In the genomic region with DNA sequence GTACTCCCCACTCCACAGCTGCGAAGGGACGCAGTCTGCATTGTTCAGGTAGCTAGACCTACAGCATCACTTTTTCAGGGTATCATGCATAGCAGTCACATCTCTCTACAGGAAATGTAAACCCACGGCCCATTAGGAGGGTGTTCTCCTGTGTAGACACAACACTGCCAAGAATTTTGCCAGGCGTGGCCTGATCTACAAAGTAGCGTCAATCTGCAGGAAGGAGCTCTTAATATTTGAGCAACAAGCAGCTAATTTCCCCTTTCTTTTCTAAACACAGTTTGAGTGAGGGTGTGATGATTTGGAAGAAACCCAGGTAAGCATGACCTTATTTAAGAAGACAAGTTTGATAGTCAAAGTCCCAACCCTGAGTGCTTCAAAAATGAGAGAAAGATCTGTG, we compare ENCODE assay signal across 15 cellular contexts.
"Had no signal": no experiment of that assay in that cellular context is flagged by ENCODE, and none has a peak within 500 bp of the region (broad histone marks: within the 10 kb centered on the region; RNA-seq: fewer than 3 reads in every experiment).

No MANE protein-coding gene starts in this region.

- H3K9me3 ChIP-seq: gastrocnemius medialis, lower lobe of right lung had no signal

- H3K36me3 ChIP-seq: esophagus muscularis mucosa, gastrocnemius medialis, left ventricle myocardium inferior, lower lobe of right lung had no signal

- DNase-seq: effector memory CD8-positive, alpha-beta T cell; gastrocnemius medialis; glutamatergic neuron; left ventricle myocardium inferior; lower lobe of right lung; mesendoderm; naive thymus-derived CD4-positive, alpha-beta T cell; posterior cingulate gyrus; stimulated activated CD4-positive, alpha-beta T cell treated with anti-CD3 and anti-CD28 coated beads, Interleukin-2, amount 100 ng/mL, for 24 hours; stimulated activated CD4-positive, alpha-beta T cell treated with anti-CD3 and anti-CD28 coated beads, Interleukin-4, amount 100 ng/mL, for 4 hours; stimulated activated naive CD4-positive, alpha-beta T cell treated with Interleukin-2 at 50 U/mL for 16 hours; trophoblast cell had no signal

- H3K27ac ChIP-seq: epithelial cell of prostate, esophagus muscularis mucosa, gastrocnemius medialis, left ventricle myocardium inferior, lower lobe of right lung had no signal

- ATAC-seq: effector memory CD8-positive, alpha-beta T cell; gastrocnemius medialis; sciatic nerve had no signal

- H3K4me3 Mint-ChIP-seq: effector memory CD8-positive, alpha-beta T cell; naive thymus-derived CD4-positive, alpha-beta T cell had no signal

- H3K4me3 ChIP-seq: esophagus muscularis mucosa, gastrocnemius medialis, left ventricle myocardium inferior, lower lobe of right lung had no signal

- H3K27me3 ChIP-seq: esophagus muscularis mucosa, gastrocnemius medialis had no signal

- H3K9me3 Mint-ChIP-seq: effector memory CD8-positive, alpha-beta T cell had no signal

- H3K27ac Mint-ChIP-seq: effector memory CD8-positive, alpha-beta T cell; naive thymus-derived CD4-positive, alpha-beta T cell had no signal
